In genomic region chr2:8004250-8004681, GRCh38 we compare ENCODE assay signal across 10 cellular contexts.
DNase-seq lines count a peak whose midpoint lies in the region; ATAC-seq, FAIRE-seq and TF ChIP-seq lines count a peak whose summit lies in the region.
"Had no signal": no experiment of that assay in that cellular context is flagged by ENCODE, and none has a peak within 500 bp of the region (broad histone marks: within the 10 kb centered on the region; RNA-seq: fewer than 3 reads in every experiment).

No MANE protein-coding gene starts in this region.

- H3K27ac ChIP-seq in RWPE2 (ENCODE audit: poor library complexity, severe bottlenecking) (no peak overlapping the region), heart right ventricle (peak overlapping the region; percentile 35 to 85 (median 75)), small intestine (ENCODE audit: low read depth in 1 of 2, low read length in 1 of 2) (no peak overlapping the region)

- no peaks in the 10 kb centered on the region for H3K27me3 ChIP-seq in RWPE2 (ENCODE audit: insufficient read depth, poor library complexity, severe bottlenecking)
- no peaks in the 10 kb centered on the region for H3K27me3 ChIP-seq in heart right ventricle
- no peaks in the 10 kb centered on the region for H3K27me3 ChIP-seq in small intestine (ENCODE audit: control insufficient read depth in 2 of 2, insufficient read depth in 2 of 2, low read length in 2 of 2)
- H3K27me3 ChIP-seq: Peyer's patch had no signal

- H3K36me3 ChIP-seq in RWPE2 (ENCODE audit: low read depth) (no peaks in the 10 kb centered on the region), heart right ventricle (no peaks in the 10 kb centered on the region), small intestine (ENCODE audit: control insufficient read depth in 2 of 2, insufficient read depth in 2 of 2, low read length in 2 of 2) (no peaks in the 10 kb centered on the region)
- H3K36me3 ChIP-seq: Peyer's patch had no signal

- ATAC-seq in RWPE2 (ENCODE audit: low read depth): peak; percentile 53; the same call in 2 of the 3 replicates
- peak; percentile 70 to 88 (median 74) for ATAC-seq in heart right ventricle

- 14 to 18% methylated on average over 4 of the region's 4 CpGs for WGBS in heart right ventricle, 2 donors
- 8 to 19% (median 17%) methylated on average over 4 of the region's 4 CpGs for WGBS in small intestine, 3 donors

- peaks cover 3% of the 10 kb centered on the region for H3K4me1 ChIP-seq in RWPE2 (ENCODE audit: insufficient read depth, poor library complexity, severe bottlenecking)
- peaks cover 3 to 30% (median 22%) of the 10 kb centered on the region in 9 donors for H3K4me1 ChIP-seq in heart right ventricle
- H3K4me1 ChIP-seq in small intestine (ENCODE audit: control insufficient read depth in 2 of 2, insufficient read depth in 1 of 2, low read depth in 1 of 2, low read length in 1 of 2): no peaks in the 10 kb centered on the region
- H3K4me1 ChIP-seq: Peyer's patch had no signal

- TF ChIP-seq CTCF in RWPE2 (IDR thresholded peaks at IDR 0.05; ENCODE audit: poor library complexity, severe bottlenecking) (no peak), heart right ventricle (IDR thresholded peaks at IDR 0.05) (no peak)

- H3K9me3 ChIP-seq in RWPE2 (ENCODE audit: severe bottlenecking) (no peaks in the 10 kb centered on the region), heart right ventricle (no peaks in the 10 kb centered on the region), small intestine (ENCODE audit: control insufficient read depth, low read depth) (no peaks in the 10 kb centered on the region)
- H3K9me3 ChIP-seq: Peyer's patch had no signal

- intact Hi-C loops in heart right ventricle (cut with DNase I) (loop anchor here in 5 of 10 donors (5.0 to 10.0 kb wide), 3 partner anchors 221 to 681 kb away; partner anchors contain the start of gene ID2 (in 5 of the 5)), posterior vena cava (cut with DNase I) (loop anchor here in 1 of 2 donors (10.0 kb wide), 1 partner anchor 1861 kb away; no protein-coding TSS in a partner anchor)

- peak; percentile 7 for DNase-seq in GM19239 (ENCODE audit: insufficient read length, low spot score)
- no peak for DNase-seq in RWPE2 (ENCODE audit: low spot score)
- DNase-seq in heart right ventricle: peak in 1 of 2 donors; percentile 26
- peak; percentile 18 for DNase-seq in small intestine
- no peak for DNase-seq in effector CD8-positive, alpha-beta T cell (lab: John Stamatoyannopoulos, UW)
- DNase-seq in posterior vena cava (ENCODE audit: low spot score): no peak
- DNase-seq in iPS-NIHi11 (ENCODE audit: low spot score): no peak
- no peak for DNase-seq in hippocampal formation (lab: John Stamatoyannopoulos, UW)

- FAIRE-seq in GM19239 (lab: Jason Lieb, UNC): no peak
- no peak for FAIRE-seq in small intestine (lab: Jason Lieb, UNC)
- FAIRE-seq: colon had no signal

- H3K4me3 ChIP-seq in RWPE2 (ENCODE audit: severe bottlenecking) (no peak overlapping the region), heart right ventricle (peak overlapping the region in 1 of 10 donors; percentile 3), small intestine (ENCODE audit: low read depth in 1 of 2, low read length in 2 of 2) (no peak overlapping the region)
- H3K4me3 ChIP-seq: Peyer's patch had no signal

Comparison
In these comparisons a context has a peak if more than half of its experiments do, and no peak if none do; other contexts are left out.
1. DNase-seq: peak in GM19239 (single experiment) and small intestine (single experiment); none in RWPE2 (single experiment), effector CD8-positive, alpha-beta T cell (single experiment), posterior vena cava (single experiment), iPS-NIHi11 (single experiment) and hippocampal formation (0 of 2).
2. H3K27ac ChIP-seq: peak in heart right ventricle (10 of 10); none in RWPE2 (single experiment) and small intestine (0 of 2).